1 cellular context compared by ENCODE assay signal in genomic region chr17:75594499-75595283, GRCh38.
TF ChIP-seq lines count a peak whose summit lies in the region.

No MANE protein-coding gene starts in this region.

TF ChIP-seq in K562, 482 proteins besides CTCF, POLR2A, EP300 and RAD21:
- TF ChIP-seq HBP1 (CRISPR knock-in tag; IDR thresholded peaks at IDR 0.05), result no peak
- no peak for TF ChIP-seq ZBTB40 (IDR thresholded peaks at IDR 0.05)
- TF ChIP-seq ZBTB40 (CRISPR knock-in tag; IDR thresholded peaks at IDR 0.05), result no peak
- no peak for TF ChIP-seq SMAD2 (IDR thresholded peaks at IDR 0.05; ENCODE audit: low read depth, low read length)
- no peak for TF ChIP-seq MLLT1 (IDR thresholded peaks at IDR 0.05)
- TF ChIP-seq TFAP4 (CRISPR knock-in tag; IDR thresholded peaks at IDR 0.05; ENCODE audit: borderline replicate concordance), result peak; percentile 21; the same call in 1 of the 2 replicates
